22 cellular contexts compared by ENCODE assay signal in the genomic region with DNA sequence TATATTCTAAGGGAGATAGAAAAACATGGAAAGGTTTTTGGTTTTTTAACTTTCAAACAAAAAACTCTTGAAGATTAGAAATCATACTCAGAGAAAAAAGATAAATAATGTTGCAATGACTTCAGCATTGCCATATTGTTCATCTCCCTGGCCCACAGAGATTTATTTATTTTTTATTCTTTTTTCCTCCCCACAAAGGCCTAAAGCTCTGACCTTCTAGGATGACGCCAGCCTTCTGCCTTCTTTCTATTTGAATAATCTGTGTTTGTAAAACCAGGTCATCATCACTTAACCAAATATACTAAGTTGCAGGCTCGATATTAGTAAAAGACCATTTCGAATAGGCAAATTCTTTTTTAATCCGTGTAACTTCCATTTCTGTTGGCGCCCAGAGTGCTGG.
"Had no signal": no experiment of that assay in that cellular context is flagged by ENCODE, and none has a peak within 500 bp of the region (broad histone marks: within the 10 kb centered on the region; RNA-seq: fewer than 3 reads in every experiment).

No MANE protein-coding gene starts in this region.

- H3K27ac ChIP-seq: breast epithelium, upper lobe of left lung, WERI-Rb-1 had no signal

- H3K4me1 ChIP-seq: breast epithelium had no signal

- H3K27me3 ChIP-seq: breast epithelium, upper lobe of left lung had no signal

- ATAC-seq: activated CD8-positive, alpha-beta T cell treated with anti-CD3 and anti-CD28 coated beads, Interleukin-2, amount 10 ng/mL, durations not matched to agents 7 days and 5 days; effector memory CD8-positive, alpha-beta T cell; left ventricle myocardium superior; right cardiac atrium; stimulated activated naive CD8-positive, alpha-beta T cell treated with anti-CD3 and anti-CD28 coated beads, Interleukin-15, Interleukin-2, amounts not matched to agents 100 U/mL and 50 U/mL, for 24 hours had no signal

- H3K36me3 ChIP-seq: breast epithelium, upper lobe of left lung, WERI-Rb-1 had no signal

- H3K9me3 ChIP-seq: breast epithelium, upper lobe of left lung had no signal

- H3K4me3 ChIP-seq: breast epithelium, upper lobe of left lung had no signal

- DNase-seq: activated CD4-positive, alpha-beta T cell treated with anti-CD3 and anti-CD28 coated beads for 48 hours; activated CD8-positive, alpha-beta memory T cell treated with anti-CD3 and anti-CD28 coated beads, Interleukin-2, amount 50 U/mL, for 4 hours; activated CD8-positive, alpha-beta T cell treated with anti-CD3 and anti-CD28 coated beads, Interleukin-2, amount 10 ng/mL, durations not matched to agents 7 days and 5 days; activated gamma-delta T cell; activated naive CD8-positive, alpha-beta T cell treated with anti-CD3 and anti-CD28 coated beads for 36 hours; activated T-cell treated with anti-CD3 and anti-CD28 coated beads, Interleukin-2, amount 50 U/mL, for 48 hours; amygdala; cerebellar nuclear complex; dermis blood vessel endothelial cell; effector memory CD8-positive, alpha-beta T cell; hypothalamus; kidney glomerular epithelial cell; left ventricle myocardium superior; mesenchymal stem cell; nephron progenitor cell; right cardiac atrium; small intestine; stimulated activated naive CD8-positive, alpha-beta T cell treated with anti-CD3 and anti-CD28 coated beads, Interleukin-15, Interleukin-2, amounts not matched to agents 100 U/mL and 50 U/mL, for 24 hours; T-helper 1 cell; upper lobe of left lung; WERI-Rb-1 had no signal
